25 cellular contexts compared by ENCODE assay signal in the genomic region with DNA sequence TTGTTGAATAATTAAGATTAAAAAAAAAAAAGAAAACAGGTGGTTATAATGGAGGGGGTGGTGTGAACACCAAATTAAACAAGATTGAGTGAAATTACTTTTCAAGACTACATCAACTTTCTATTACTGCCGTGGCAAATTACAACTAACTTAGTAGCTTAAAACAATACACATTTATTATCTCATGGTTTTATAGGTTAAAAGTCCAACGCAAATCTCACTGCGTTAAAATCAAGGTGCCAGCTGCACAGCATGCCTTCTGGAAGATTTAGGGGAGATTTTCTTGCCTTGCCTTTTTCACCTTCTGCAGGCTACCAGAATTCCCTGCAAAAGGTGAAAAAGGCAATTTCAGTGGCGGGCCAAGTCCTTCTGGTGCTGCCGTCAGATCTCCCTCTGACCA. TPM values are rescaled to one million over a fixed set of nuclear protein-coding genes. Genes with fewer than 3 reads are reported as not detected.
"Had no signal": no experiment of that assay in that cellular context is flagged by ENCODE, and none has a peak within 500 bp of the region (broad histone marks: within the 10 kb centered on the region; RNA-seq: fewer than 3 reads in every experiment).

No MANE protein-coding gene starts in this region.

- H3K27me3 ChIP-seq: MG63 had no signal

- H3K4me3 ChIP-seq: MG63 had no signal

- H3K36me3 ChIP-seq: MG63 had no signal

- H3K27ac ChIP-seq: RWPE1 had no signal

- FAIRE-seq: HepG2 had no signal

- H3K4me2 ChIP-seq: SK-N-SH had no signal

- DNase-seq: IMR-90, Karpas-422, KG1, MG63, NCI-H1092, NCI-H1105 treated with DMSO at 0.1 percent for 48 hours, NCI-H1417 treated with DMSO at 0.1 percent for 48 hours, NCI-H146, NCI-H1694 treated with DMSO at 0.1 percent for 48 hours, NCI-H1930, NCI-H2081, NCI-H2107, NCI-H2171, NCI-H226, NCI-H446, NCI-H510A, NCI-H524 treated with DMSO at 0.1 percent for 48 hours, NCI-H69, NCI-H774, SHP77, SK-N-SH had no signal

- H3K9me3 ChIP-seq: MG63, SK-N-SH had no signal

- ATAC-seq: HepG2 had no signal

RNA-seq across cellular contexts. Expression of a gene that starts 58.5 kb away (rescaled TPM):
- total RNA-seq: HepG2, HT1080, IMR-90, SK-MEL-5 had no signal
- polyA plus RNA-seq: HepG2, IMR-90, SK-N-SH had no signal
